In the genomic region with DNA sequence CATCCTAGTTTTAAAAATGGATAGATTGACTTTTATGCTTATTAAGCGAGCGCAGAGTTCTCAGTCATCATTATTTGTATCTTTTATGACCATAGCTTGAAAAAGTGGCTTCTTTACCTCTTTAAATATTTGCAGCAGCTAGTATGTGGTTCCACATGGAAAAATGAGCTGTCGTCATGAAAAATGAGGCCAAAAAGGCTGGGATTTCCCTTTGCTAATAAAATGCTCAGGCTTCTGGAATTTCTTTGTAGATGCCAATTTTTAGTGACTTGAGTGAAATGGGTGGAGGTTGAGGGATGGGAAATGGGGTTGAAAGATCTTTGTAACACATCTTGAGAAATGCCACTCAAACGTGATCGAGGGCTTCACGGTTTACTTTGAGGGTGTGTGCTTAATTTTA, we compare ENCODE assay signal across 22 cellular contexts. TPM values are rescaled to one million over a fixed set of nuclear protein-coding genes. Genes with fewer than 3 reads are reported as not detected.
A peak's percentile ranks its signal among the peaks of the same experiment; 100 is the strongest.
DNase-seq lines count a peak whose midpoint lies in the region; ATAC-seq and TF ChIP-seq lines count a peak whose summit lies in the region.
"Had no signal": no experiment of that assay in that cellular context is flagged by ENCODE, and none has a peak within 500 bp of the region (broad histone marks: within the 10 kb centered on the region; RNA-seq: fewer than 3 reads in every experiment).

No MANE protein-coding gene starts in this region.

- H3K27me3 Mint-ChIP-seq in chondrocyte (ENCODE audit: low read depth) (no peaks in the 10 kb centered on the region), mesothelial cell of epicardium (ENCODE audit: low read depth) (no peaks in the 10 kb centered on the region)
- H3K27me3 Mint-ChIP-seq: activated CD4-positive, alpha-beta memory T cell treated with anti-CD3 and anti-CD28 coated beads for 36 hours had no signal

- H3K4me1 Mint-ChIP-seq in chondrocyte (ENCODE audit: low read depth) = peaks cover 86% of the 10 kb centered on the region
- H3K4me1 Mint-ChIP-seq in mesothelial cell of epicardium = peaks cover 53% of the 10 kb centered on the region

- peak overlapping the region; percentile 87 for H3K27ac Mint-ChIP-seq in chondrocyte (ENCODE audit: unreplicated experiment)
- H3K27ac Mint-ChIP-seq in mesothelial cell of epicardium = peak overlapping the region; percentile 62
- H3K27ac Mint-ChIP-seq: activated CD4-positive, alpha-beta memory T cell treated with anti-CD3 and anti-CD28 coated beads for 36 hours; activated naive CD8-positive, alpha-beta T cell treated with anti-CD3 and anti-CD28 coated beads, Interleukin-2, amount 10 ng/mL, durations not matched to agents 7 days and 5 days had no signal

- no peak for TF ChIP-seq POLR2A in GM18505 (IDR thresholded peaks at IDR 0.05; ENCODE audit: borderline replicate concordance, extremely low read depth, insufficient read depth, insufficient read length)

- ATAC-seq in GM18505 (IDR thresholded peaks at IDR 0.05; ENCODE audit: unreplicated experiment) (no peak), Right ventricle myocardium inferior (no peak)
- ATAC-seq: psoas muscle had no signal

- H3K9me3 Mint-ChIP-seq in chondrocyte (ENCODE audit: low read depth) (no peaks in the 10 kb centered on the region), mesothelial cell of epicardium (no peaks in the 10 kb centered on the region)
- H3K9me3 Mint-ChIP-seq: activated CD4-positive, alpha-beta memory T cell treated with anti-CD3 and anti-CD28 coated beads for 36 hours; activated naive CD8-positive, alpha-beta T cell treated with anti-CD3 and anti-CD28 coated beads, Interleukin-2, amount 10 ng/mL, durations not matched to agents 7 days and 5 days had no signal

- DNase-seq in AG08395 (ENCODE audit: low spot score) = peak; percentile 50
- peak; percentile 85 for DNase-seq in NCI-H226
- no peak for DNase-seq in chondrocyte (ENCODE audit: low spot score)
- no peak for DNase-seq in mesothelial cell of epicardium (ENCODE audit: low spot score in 2 of 2, unreplicated experiment in 2 of 2)
- no peak for DNase-seq in NCI-H2171 (lab: John Stamatoyannopoulos, UW)
- DNase-seq in Right ventricle myocardium inferior (ENCODE audit: missing footprints) = no peak
- DNase-seq in head of caudate nucleus = no peak
- DNase-seq: activated CD4-positive, alpha-beta memory T cell treated with anti-CD3 and anti-CD28 coated beads for 36 hours; activated CD4-positive, CD25-positive, alpha-beta regulatory T cell; activated effector memory CD4-positive, alpha-beta T cell treated with Interleukin-2 at 50 U/mL for 16 hours; activated naive CD8-positive, alpha-beta T cell treated with anti-CD3 and anti-CD28 coated beads, Interleukin-2, amount 10 ng/mL, durations not matched to agents 7 days and 5 days; Caco-2; esophagus squamous epithelium; NCI-H1092 treated with DMSO at 0.1 percent for 48 hours; NCI-H2029; NCI-H345; NCI-H748 treated with DMSO at 0.1 percent for 48 hours; psoas muscle; stimulated activated CD8-positive, alpha-beta memory T cell treated with anti-CD3 and anti-CD28 coated beads, Interleukin-4, amount 100 ng/mL, for 48 hours; upper lobe of left lung had no signal

- TF ChIP-seq CTCF in chondrocyte (IDR thresholded peaks at IDR 0.05) = no peak
- TF ChIP-seq CTCF in mesothelial cell of epicardium (IDR thresholded peaks at IDR 0.05; ENCODE audit: unreplicated experiment) = no peak

- intact Hi-C loops in Right ventricle myocardium inferior (cut with DNase I) = no loop called here
- intact Hi-C loops in head of caudate nucleus (cut with DNase I) = no loop called here

- H3K4me3 Mint-ChIP-seq in chondrocyte (ENCODE audit: unreplicated experiment) = peak overlapping the region; percentile 38
- no peak overlapping the region for H3K4me3 Mint-ChIP-seq in mesothelial cell of epicardium
- H3K4me3 Mint-ChIP-seq: activated CD4-positive, alpha-beta memory T cell treated with anti-CD3 and anti-CD28 coated beads for 36 hours; activated naive CD8-positive, alpha-beta T cell treated with anti-CD3 and anti-CD28 coated beads, Interleukin-2, amount 10 ng/mL, durations not matched to agents 7 days and 5 days; endodermal cell had no signal

- H3K36me3 Mint-ChIP-seq in chondrocyte (ENCODE audit: low read depth) (peaks cover 9% of the 10 kb centered on the region), mesothelial cell of epicardium (peaks cover 13% of the 10 kb centered on the region)
- H3K36me3 Mint-ChIP-seq: activated CD4-positive, alpha-beta memory T cell treated with anti-CD3 and anti-CD28 coated beads for 36 hours; activated naive CD8-positive, alpha-beta T cell treated with anti-CD3 and anti-CD28 coated beads, Interleukin-2, amount 10 ng/mL, durations not matched to agents 7 days and 5 days had no signal

RNA-seq across cellular contexts. Expression of gene RAI14, which starts 35.2 kb away (rescaled TPM):
- 177 to 287 TPM (median 260 TPM) in 3 replicates for total RNA-seq in chondrocyte
- 117 to 134 TPM (median 120 TPM) in 3 replicates for total RNA-seq in mesothelial cell of epicardium
- 6.7 TPM for total RNA-seq in Right ventricle myocardium inferior

Comparison
In these comparisons a context has a peak if more than half of its experiments do, and no peak if none do; other contexts are left out.
1. DNase-seq: peak in AG08395 (single experiment) and NCI-H226 (single experiment); none in chondrocyte (single experiment), mesothelial cell of epicardium (0 of 2), NCI-H2171 (single experiment), Right ventricle myocardium inferior (single experiment) and head of caudate nucleus (0 of 42).
2. RNA of gene RAI14, which starts 35.2 kb away (total RNA-seq): 177 to 287 TPM in chondrocyte and 117 to 134 TPM in mesothelial cell of epicardium; 6.7 TPM in Right ventricle myocardium inferior (single experiment); every median in the first group is over 10 times any median in the second.